ENCODE assay signal across 24 cellular contexts in the genomic region with DNA sequence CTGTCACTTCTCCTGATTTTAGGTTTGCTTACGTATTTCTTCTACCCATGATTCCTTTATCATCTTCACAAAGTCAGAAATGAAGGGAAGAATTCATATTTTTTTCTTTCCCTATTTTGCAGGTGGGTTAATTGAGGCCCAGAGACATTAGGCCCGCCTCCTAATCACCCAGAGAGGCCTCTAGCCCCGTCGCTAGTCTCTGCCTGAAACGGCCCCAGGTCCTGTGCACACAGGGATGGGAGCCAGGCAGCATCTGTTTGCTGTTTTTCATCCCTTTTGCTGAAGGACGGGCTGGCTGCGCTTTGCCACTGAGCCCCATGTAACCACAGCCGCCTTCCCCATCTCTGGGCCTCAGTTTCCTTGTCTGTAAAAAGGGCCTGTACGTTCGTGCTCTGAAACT.
"Had no signal": no experiment of that assay in that cellular context is flagged by ENCODE, and none has a peak within 500 bp of the region (broad histone marks: within the 10 kb centered on the region; RNA-seq: fewer than 3 reads in every experiment).

No MANE protein-coding gene starts in this region.

- H3K27me3 ChIP-seq: colonic mucosa had no signal

- DNase-seq: colonic mucosa; cortex of kidney; dermis blood vessel endothelial cell; dorsolateral prefrontal cortex; effector CD4-positive, alpha-beta T cell; effector CD8-positive, alpha-beta T cell; effector memory CD4-positive, alpha-beta T cell; effector memory CD8-positive, alpha-beta T cell; endodermal cell; erythroblast; esophagus squamous epithelium; foreskin fibroblast; foreskin keratinocyte; foreskin melanocyte; gastrocnemius medialis; glutamatergic neuron; head of caudate nucleus; heart left ventricle; heart right ventricle had no signal

- H3K9me3 ChIP-seq: colonic mucosa, esophagus muscularis mucosa, esophagus squamous epithelium, gastrocnemius medialis, gastroesophageal sphincter, heart left ventricle, heart right ventricle had no signal

- H3K27ac ChIP-seq: colonic mucosa, coronary artery, epithelial cell of prostate, esophagus muscularis mucosa, esophagus squamous epithelium, foreskin keratinocyte, gastrocnemius medialis, gastroesophageal sphincter, heart left ventricle, heart right ventricle had no signal

- H3K36me3 ChIP-seq: colonic mucosa, esophagus muscularis mucosa, esophagus squamous epithelium, gastrocnemius medialis, gastroesophageal sphincter, heart left ventricle, heart right ventricle had no signal

- H3K4me3 ChIP-seq: colonic mucosa, coronary artery, dorsolateral prefrontal cortex, esophagus muscularis mucosa, esophagus squamous epithelium, gastrocnemius medialis, gastroesophageal sphincter, heart left ventricle, heart right ventricle had no signal

- H3K4me1 ChIP-seq: colonic mucosa, esophagus muscularis mucosa, esophagus squamous epithelium, foreskin keratinocyte, gastrocnemius medialis, gastroesophageal sphincter, heart left ventricle, heart right ventricle had no signal

- ATAC-seq: effector memory CD8-positive, alpha-beta T cell; esophagus mucosa; foreskin keratinocyte; gastrocnemius medialis; gastroesophageal sphincter; heart left ventricle; heart right ventricle had no signal
